ENCODE assay signal across 7 cellular contexts in genomic region chr11:118659314-118659939, GRCh38. TPM values are rescaled to one million over a fixed set of nuclear protein-coding genes. Genes with fewer than 3 reads are reported as not detected.
DNase-seq lines count a peak whose midpoint lies in the region; ATAC-seq and TF ChIP-seq lines count a peak whose summit lies in the region.

No MANE protein-coding gene starts in this region.

- H3K9me3 ChIP-seq in colonic mucosa (no peaks in the 10 kb centered on the region), left lung (no peaks in the 10 kb centered on the region)

- intact Hi-C loops in colonic mucosa (cut with DNase I) (loop anchor here (5.0 kb wide), 1 partner anchor 57 kb away; no protein-coding TSS in a partner anchor), left lung (cut with DNase I) (loop anchor here (10.0 kb wide), 2 partner anchors 55 to 65 kb away; partner anchors contain the start of gene PHLDB1 (in 1 of the 2))

- TF ChIP-seq CTCF in colonic mucosa (IDR thresholded peaks at IDR 0.05) (peak; percentile 99), left lung (IDR thresholded peaks at IDR 0.05) (peak; percentile 95 to 98)

- peaks cover 4% of the 10 kb centered on the region for H3K4me1 ChIP-seq in colonic mucosa
- peaks cover 9 to 10% of the 10 kb centered on the region in 2 donors for H3K4me1 ChIP-seq in left lung

- H3K27ac ChIP-seq in colonic mucosa: no peak overlapping the region
- H3K27ac ChIP-seq in left lung: peak overlapping the region in 1 of 2 donors; percentile 59

- ATAC-seq in GM18499 (IDR thresholded peaks at IDR 0.05; ENCODE audit: insufficient read depth, unreplicated experiment) (peak; percentile 59), HG03439 (IDR thresholded peaks at IDR 0.05; ENCODE audit: unreplicated experiment) (peak; percentile 58), left lung (peak; percentile 95)

- H3K36me3 ChIP-seq in colonic mucosa: no peaks in the 10 kb centered on the region
- peaks cover 0 to 28% of the 10 kb centered on the region in 2 donors for H3K36me3 ChIP-seq in left lung

- H3K4me3 ChIP-seq in colonic mucosa (no peak overlapping the region), left lung (no peak overlapping the region)

- no peaks in the 10 kb centered on the region for H3K27me3 ChIP-seq in colonic mucosa
- peaks cover 0 to 5% of the 10 kb centered on the region in 2 donors for H3K27me3 ChIP-seq in left lung

- DNase-seq in NCI-H69 (lab: John Stamatoyannopoulos, UW): peak; percentile 93
- peak; percentile 90 for DNase-seq in activated CD4-positive, alpha-beta T cell treated with anti-CD3 and anti-CD28 coated beads, Interleukin-2, amount 50 U/mL, for 1 hour
- peak; percentile 96 for DNase-seq in colonic mucosa
- peak; percentile 84 to 94 for DNase-seq in left lung
- DNase-seq in stimulated activated CD4-positive, alpha-beta T cell treated with anti-CD3 and anti-CD28 coated beads, Interleukin-4, amount 100 ng/mL, for 1 hour: peak; percentile 89

- H3K9ac ChIP-seq in colonic mucosa (ENCODE audit: low read depth in 2 of 2, low read length in 2 of 2): peak overlapping the region in 1 of 2 donors; percentile 28

RNA-seq across cellular contexts. Expression of gene TREH, which starts 20.0 kb away (rescaled TPM):
- total RNA-seq in colonic mucosa (1 to 10 TPM; 2.4 to 2.8 TPM), left lung (not detected)

RNA-seq across cellular contexts. Expression of gene PHLDB1, which starts 52.0 kb away (rescaled TPM):
- total RNA-seq in colonic mucosa (10 to 100 TPM; 60.1 to 88.6 TPM), left lung (100 to 1,000 TPM in 1 of 2 donors, 10 to 100 TPM in 1; 76.5 to 120 TPM)
